11 cellular contexts compared by ENCODE assay signal in genomic region chr11:94449437-94449836, GRCh38. TPM values are rescaled to one million over a fixed set of nuclear protein-coding genes. Genes with fewer than 3 reads are reported as not detected.
A peak's percentile ranks its signal among the peaks of the same experiment; 100 is the strongest.
DNase-seq lines count a peak whose midpoint lies in the region; ATAC-seq and TF ChIP-seq lines count a peak whose summit lies in the region.
"Had no signal": no experiment of that assay in that cellular context is flagged by ENCODE, and none has a peak within 500 bp of the region (broad histone marks: within the 10 kb centered on the region; RNA-seq: fewer than 3 reads in every experiment).

No MANE protein-coding gene starts in this region.

- BruUV-seq in MCF 10A (replicated peaks; lab: Mats Ljungman, UMichigan), result no TSS peak

- H3K36me3 ChIP-seq in breast epithelium (no peaks in the 10 kb centered on the region), upper lobe of right lung (peaks cover 30% of the 10 kb centered on the region)

- H3K27ac ChIP-seq in breast epithelium (no peak overlapping the region), upper lobe of right lung (no peak overlapping the region)
- H3K27ac ChIP-seq: SJSA1 had no signal

- no peaks in the 10 kb centered on the region for H3K27me3 Mint-ChIP-seq in MCF 10A (ENCODE audit: insufficient read depth, unreplicated experiment)
- no peaks in the 10 kb centered on the region for H3K27me3 Mint-ChIP-seq in activated CD8-positive, alpha-beta memory T cell treated with anti-CD3 and anti-CD28 coated beads, Interleukin-2, amount 10 ng/mL, durations not matched to agents 7 days and 5 days
- H3K27me3 Mint-ChIP-seq in activated naive CD4-positive, alpha-beta T cell treated with anti-CD3 and anti-CD28 coated beads for 36 hours (ENCODE audit: low read depth), result no peaks in the 10 kb centered on the region
- H3K27me3 Mint-ChIP-seq: activated CD4-positive, alpha-beta memory T cell treated with anti-CD3 and anti-CD28 coated beads for 36 hours had no signal

- ATAC-seq in upper lobe of right lung (peak; percentile 42), HG03196 (IDR thresholded peaks at IDR 0.05; ENCODE audit: unreplicated experiment) (no peak)
- no peak for ATAC-seq in activated CD8-positive, alpha-beta memory T cell treated with anti-CD3 and anti-CD28 coated beads, Interleukin-2, amount 10 ng/mL, durations not matched to agents 7 days and 5 days

- peak overlapping the region; percentile 36 for H3K27ac Mint-ChIP-seq in MCF 10A (ENCODE audit: low read depth, unreplicated experiment)
- H3K27ac Mint-ChIP-seq in activated CD8-positive, alpha-beta memory T cell treated with anti-CD3 and anti-CD28 coated beads, Interleukin-2, amount 10 ng/mL, durations not matched to agents 7 days and 5 days, result no peak overlapping the region
- H3K27ac Mint-ChIP-seq in activated naive CD4-positive, alpha-beta T cell treated with anti-CD3 and anti-CD28 coated beads for 36 hours, result no peak overlapping the region
- H3K27ac Mint-ChIP-seq: activated CD4-positive, alpha-beta memory T cell treated with anti-CD3 and anti-CD28 coated beads for 36 hours had no signal

- H3K4me1 ChIP-seq in breast epithelium, result no peaks in the 10 kb centered on the region
- no peaks in the 10 kb centered on the region for H3K4me1 ChIP-seq in upper lobe of right lung
- H3K4me1 ChIP-seq: SJSA1 had no signal

- no peaks in the 10 kb centered on the region for H3K9me3 Mint-ChIP-seq in MCF 10A (ENCODE audit: unreplicated experiment)
- H3K9me3 Mint-ChIP-seq in activated CD8-positive, alpha-beta memory T cell treated with anti-CD3 and anti-CD28 coated beads, Interleukin-2, amount 10 ng/mL, durations not matched to agents 7 days and 5 days (ENCODE audit: low read depth), result no peaks in the 10 kb centered on the region
- no peaks in the 10 kb centered on the region for H3K9me3 Mint-ChIP-seq in activated naive CD4-positive, alpha-beta T cell treated with anti-CD3 and anti-CD28 coated beads for 36 hours

- H3K27me3 ChIP-seq in breast epithelium (no peaks in the 10 kb centered on the region), upper lobe of right lung (no peaks in the 10 kb centered on the region)
- H3K27me3 ChIP-seq: SJSA1 had no signal

- no peak overlapping the region for H3K4me3 Mint-ChIP-seq in MCF 10A (ENCODE audit: unreplicated experiment)
- H3K4me3 Mint-ChIP-seq in activated CD8-positive, alpha-beta memory T cell treated with anti-CD3 and anti-CD28 coated beads, Interleukin-2, amount 10 ng/mL, durations not matched to agents 7 days and 5 days, result no peak overlapping the region
- H3K4me3 Mint-ChIP-seq in activated naive CD4-positive, alpha-beta T cell treated with anti-CD3 and anti-CD28 coated beads for 36 hours, result no peak overlapping the region
- H3K4me3 Mint-ChIP-seq: activated CD4-positive, alpha-beta memory T cell treated with anti-CD3 and anti-CD28 coated beads for 36 hours; CD14-positive monocyte had no signal

- CTCF ChIA-PET in MCF 10A (lab: Yijun Ruan, JAX), result interaction anchor here (0.7 to 1.8 kb wide), 5 partner anchors 12 to 554 kb away, joined by 3 to 7 read pairs (median 3); no protein-coding TSS in a partner anchor
- CTCF ChIA-PET in activated CD8-positive, alpha-beta memory T cell treated with anti-CD3 and anti-CD28 coated beads, Interleukin-2, amount 10 ng/mL, durations not matched to agents 7 days and 5 days (lab: Charles Lee), result no interaction called here
- CTCF ChIA-PET in activated naive CD4-positive, alpha-beta T cell treated with anti-CD3 and anti-CD28 coated beads for 36 hours (lab: Charles Lee), result interaction anchor here (1.1 kb wide), 1 partner anchor 17 kb away, joined by 3 read pairs; no protein-coding TSS in a partner anchor

- H3K9me3 ChIP-seq in breast epithelium, result no peaks in the 10 kb centered on the region
- H3K9me3 ChIP-seq in upper lobe of right lung, result no peaks in the 10 kb centered on the region
- H3K9me3 ChIP-seq: SJSA1 had no signal

- peak; percentile 91 for DNase-seq in MCF 10A (ENCODE audit: unreplicated experiment)
- no peak for DNase-seq in breast epithelium (ENCODE audit: low spot score in 2 of 2)
- peak; percentile 89 for DNase-seq in RKO (ENCODE audit: low spot score)
- DNase-seq in fibroblast of the aortic adventitia (ENCODE audit: low read depth), result peak; percentile 80
- DNase-seq in upper lobe of right lung, result no peak
- DNase-seq in activated CD8-positive, alpha-beta memory T cell treated with anti-CD3 and anti-CD28 coated beads, Interleukin-2, amount 10 ng/mL, durations not matched to agents 7 days and 5 days, result no peak
- DNase-seq in activated naive CD4-positive, alpha-beta T cell treated with anti-CD3 and anti-CD28 coated beads for 36 hours, result no peak
- DNase-seq: activated CD4-positive, alpha-beta memory T cell treated with anti-CD3 and anti-CD28 coated beads for 36 hours had no signal

- no peak overlapping the region for H3K4me3 ChIP-seq in breast epithelium
- no peak overlapping the region for H3K4me3 ChIP-seq in fibroblast of the aortic adventitia (ENCODE audit: low read depth, low read length)
- H3K4me3 ChIP-seq in upper lobe of right lung, result no peak overlapping the region
- H3K4me3 ChIP-seq: SJSA1 had no signal

- intact Hi-C loops in MCF 10A (cut with micrococcal nuclease), result no loop called here
- intact Hi-C loops in breast epithelium (cut with DNase I; ENCODE audit: low total_unique reads), result no loop called here
- intact Hi-C loops in upper lobe of right lung (cut with DNase I), result no loop called here
- intact Hi-C loops in activated naive CD4-positive, alpha-beta T cell treated with anti-CD3 and anti-CD28 coated beads for 36 hours (cut with micrococcal nuclease), result no loop called here

- no peak for TF ChIP-seq POLR2A in breast epithelium (IDR thresholded peaks at IDR 0.05)

- POLR2A ChIA-PET in MCF 10A (lab: Yijun Ruan, JAX), result interaction anchor here (0.8 to 2.1 kb wide), 6 partner anchors 33 to 320 kb away, joined by 3 to 11 read pairs (median 6); partner anchors contain the start of genes ANKRD49, MRE11 and PANX1

- H3K4me1 Mint-ChIP-seq in MCF 10A (ENCODE audit: insufficient read depth, unreplicated experiment), result peaks cover 7% of the 10 kb centered on the region
- no peaks in the 10 kb centered on the region for H3K4me1 Mint-ChIP-seq in activated CD8-positive, alpha-beta memory T cell treated with anti-CD3 and anti-CD28 coated beads, Interleukin-2, amount 10 ng/mL, durations not matched to agents 7 days and 5 days
- no peaks in the 10 kb centered on the region for H3K4me1 Mint-ChIP-seq in activated naive CD4-positive, alpha-beta T cell treated with anti-CD3 and anti-CD28 coated beads for 36 hours (ENCODE audit: low read depth)

- TF ChIP-seq CTCF in MCF 10A (IDR thresholded peaks at IDR 0.05; ENCODE audit: unreplicated experiment) (no peak), breast epithelium (IDR thresholded peaks at IDR 0.05) (no peak), fibroblast of the aortic adventitia (IDR thresholded peaks at IDR 0.05; ENCODE audit: insufficient read depth, low read length) (no peak), upper lobe of right lung (IDR thresholded peaks at IDR 0.05) (no peak)

- H3K36me3 Mint-ChIP-seq in MCF 10A (ENCODE audit: insufficient read depth, unreplicated experiment), result peaks cover 21% of the 10 kb centered on the region
- peaks cover 18% of the 10 kb centered on the region for H3K36me3 Mint-ChIP-seq in activated CD8-positive, alpha-beta memory T cell treated with anti-CD3 and anti-CD28 coated beads, Interleukin-2, amount 10 ng/mL, durations not matched to agents 7 days and 5 days
- H3K36me3 Mint-ChIP-seq in activated naive CD4-positive, alpha-beta T cell treated with anti-CD3 and anti-CD28 coated beads for 36 hours (ENCODE audit: low read depth), result peaks cover 24% of the 10 kb centered on the region

RNA-seq across cellular contexts. Expression of gene MRE11, which starts 44.2 kb away (rescaled TPM):
- 13.2 and 15.1 TPM in 2 replicates for total RNA-seq in MCF 10A (2022)
- total RNA-seq in breast epithelium, result 10 to 100 TPM; 18.1 to 33.1 (median 22.3) TPM
- 15.5 and 23.9 TPM in 2 replicates for total RNA-seq in fibroblast of the aortic adventitia (ENCODE audit: low replicate concordance)
- total RNA-seq in upper lobe of right lung, result 17.4 TPM
- total RNA-seq in activated CD8-positive, alpha-beta memory T cell treated with anti-CD3 and anti-CD28 coated beads, Interleukin-2, amount 10 ng/mL, durations not matched to agents 7 days and 5 days, result 10 to 100 TPM; 45.1 to 46.2 TPM
- 10 to 100 TPM; 33.1 to 37.3 TPM for total RNA-seq in activated naive CD4-positive, alpha-beta T cell treated with anti-CD3 and anti-CD28 coated beads for 36 hours

RNA-seq across cellular contexts. Expression of gene ANKRD49, which starts 44.3 kb away (rescaled TPM):
- total RNA-seq in MCF 10A (2022) (9.7 and 13.0 TPM in 2 replicates), breast epithelium (10 to 100 TPM; 18.4 to 23.6 (median 21.3) TPM), fibroblast of the aortic adventitia (ENCODE audit: low replicate concordance) (13.7 and 13.9 TPM in 2 replicates), upper lobe of right lung (16.6 TPM)
- total RNA-seq in activated CD8-positive, alpha-beta memory T cell treated with anti-CD3 and anti-CD28 coated beads, Interleukin-2, amount 10 ng/mL, durations not matched to agents 7 days and 5 days, result 10 to 100 TPM; 23.9 to 31.9 TPM
- total RNA-seq in activated naive CD4-positive, alpha-beta T cell treated with anti-CD3 and anti-CD28 coated beads for 36 hours, result 10 to 100 TPM; 16.3 to 19.1 TPM

RNA-seq across cellular contexts. Expression of gene GPR83, which starts 48.2 kb away (rescaled TPM):
- not detected in 2 replicates for total RNA-seq in MCF 10A (2022)
- total RNA-seq in breast epithelium, result 1 to 10 TPM in 1 of 3 donors, under 1 TPM in 1, not detected in 1; 0.15 to 3.3 TPM
- not detected in 2 replicates for total RNA-seq in fibroblast of the aortic adventitia (ENCODE audit: low replicate concordance)
- 0.12 TPM for total RNA-seq in upper lobe of right lung
- total RNA-seq in activated CD8-positive, alpha-beta memory T cell treated with anti-CD3 and anti-CD28 coated beads, Interleukin-2, amount 10 ng/mL, durations not matched to agents 7 days and 5 days, result under 1 TPM; 0.05 to 0.09 TPM
- total RNA-seq in activated naive CD4-positive, alpha-beta T cell treated with anti-CD3 and anti-CD28 coated beads for 36 hours, result not detected
- total RNA-seq: activated CD4-positive, alpha-beta memory T cell treated with anti-CD3 and anti-CD28 coated beads for 36 hours; SJSA1 had no signal

Comparison
In these comparisons a context has a peak if more than half of its experiments do, and no peak if none do; other contexts are left out.
1. DNase-seq: peak in MCF 10A (single experiment), RKO (single experiment) and fibroblast of the aortic adventitia (single experiment); none in breast epithelium (0 of 2), upper lobe of right lung (single experiment), activated CD8-positive, alpha-beta memory T cell treated with anti-CD3 and anti-CD28 coated beads, Interleukin-2, amount 10 ng/mL, durations not matched to agents 7 days and 5 days (single experiment) and activated naive CD4-positive, alpha-beta T cell treated with anti-CD3 and anti-CD28 coated beads for 36 hours (single experiment).